23 cellular contexts compared by ENCODE assay signal in the genomic region with DNA sequence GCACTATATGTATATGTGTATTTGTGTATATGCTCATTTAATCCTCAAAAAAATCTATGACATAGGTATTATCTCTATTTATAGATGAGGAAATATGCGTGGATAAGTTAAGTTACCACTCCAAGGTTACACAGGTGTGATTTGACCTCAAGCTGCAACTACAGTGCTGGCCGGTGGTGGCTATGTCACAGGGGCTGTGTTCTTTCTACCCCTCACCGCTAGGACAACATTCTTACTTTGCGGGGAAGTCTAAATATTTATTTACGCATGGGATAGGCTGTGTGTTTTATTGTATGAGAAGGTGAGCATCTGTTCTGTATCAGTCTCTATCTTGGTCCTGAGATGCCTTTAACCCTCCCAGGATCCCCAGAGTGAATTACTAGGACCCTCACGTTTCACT.
"Had no signal": no experiment of that assay in that cellular context is flagged by ENCODE, and none has a peak within 500 bp of the region (broad histone marks: within the 10 kb centered on the region; RNA-seq: fewer than 3 reads in every experiment).

No MANE protein-coding gene starts in this region.

- H3K4me3 ChIP-seq: heart right ventricle, left lung, lower lobe of right lung, psoas muscle, spleen, thoracic aorta, transverse colon had no signal

- H3K9ac ChIP-seq: parathyroid adenoma had no signal

- H3K4me1 ChIP-seq: left lung, lower lobe of right lung, parathyroid adenoma, psoas muscle, spleen, transverse colon had no signal

- ATAC-seq: foreskin keratinocyte; heart right ventricle; left lung; lower lobe of right lung; psoas muscle; sciatic nerve; stimulated activated memory B cell treated with anti-CD40 and anti-IgM and Interleukin-4, amounts not matched to agents 10 μg/mL and 1 μg/mL and 100 μg/mL, for 72 hours had no signal

- H3K79me2 ChIP-seq: parathyroid adenoma had no signal

- FAIRE-seq: colon, endothelial cell of umbilical vein, islet of Langerhans had no signal

- H3K27ac ChIP-seq: foreskin keratinocyte, heart right ventricle, left lung, lower lobe of right lung, parathyroid adenoma, psoas muscle, spleen, thoracic aorta, transverse colon had no signal

- H2AFZ ChIP-seq: parathyroid adenoma had no signal

- H3K36me3 ChIP-seq: heart right ventricle, left lung, lower lobe of right lung, spleen, thoracic aorta, transverse colon had no signal

- H3K27me3 ChIP-seq: heart right ventricle had no signal

- DNase-seq: cerebellar nuclear complex; erythroblast; foreskin keratinocyte; heart right ventricle; hypothalamus; left lung; lower lobe of right lung; midbrain; nephron progenitor cell; psoas muscle; retina; spleen; stimulated activated CD4-positive, alpha-beta T cell treated with anti-CD3 and anti-CD28 coated beads, Interleukin-15, amount 100 ng/mL, for 24 hours; stimulated activated CD4-positive, alpha-beta T cell treated with anti-CD3 and anti-CD28 coated beads, Interleukin-1b, Interleukin-23, amount 100 ng/mL, for 48 hours; stimulated activated CD4-positive, alpha-beta T cell treated with anti-CD3 and anti-CD28 coated beads, Interleukin-4, amount 100 ng/mL, for 24 hours; transverse colon had no signal

- H3K9me3 ChIP-seq: heart right ventricle, left lung, lower lobe of right lung, psoas muscle, spleen, thoracic aorta, transverse colon had no signal
